In the genomic region with DNA sequence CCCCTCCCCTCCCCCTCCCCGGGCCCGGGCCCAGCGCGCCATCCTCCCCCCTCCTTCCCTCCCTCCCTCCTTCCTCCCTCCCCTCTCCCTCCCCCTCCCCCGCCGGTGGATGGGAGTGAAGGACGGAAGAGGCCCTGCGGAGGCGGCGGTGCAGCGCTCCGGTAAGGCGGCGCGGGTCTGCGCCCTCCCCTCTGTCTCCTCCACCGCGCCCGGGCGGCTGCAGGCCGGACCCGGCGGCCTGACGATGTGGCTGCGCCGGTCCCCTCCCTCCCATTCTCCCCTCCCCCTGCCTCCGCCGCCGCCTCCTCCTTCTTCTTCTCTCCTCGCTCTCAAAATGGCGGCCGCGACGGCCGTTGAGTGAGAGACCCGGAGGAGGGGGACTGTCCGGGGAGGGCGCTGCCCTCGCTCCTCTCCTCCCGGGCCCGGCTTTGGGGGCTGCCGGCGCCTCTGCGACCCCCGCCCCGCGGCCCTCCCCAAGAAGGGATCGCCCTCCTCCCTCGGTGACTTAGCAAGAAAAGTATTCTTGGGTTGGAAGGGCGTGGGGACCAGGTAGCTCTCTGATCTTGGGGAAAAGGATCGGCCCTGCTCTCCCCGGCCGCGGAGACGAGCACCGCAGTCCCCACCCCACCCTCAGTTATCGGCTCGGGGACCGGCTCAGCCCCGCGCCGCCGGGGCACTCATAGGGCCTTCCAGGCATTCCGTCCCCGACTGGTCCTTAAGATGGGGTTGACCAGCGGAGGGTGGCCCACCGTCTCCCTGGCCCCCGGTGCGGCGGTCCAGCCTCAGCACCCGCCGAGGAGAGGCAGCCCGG, we compare ENCODE assay signal across 8 cellular contexts. TPM values are rescaled to one million over a fixed set of nuclear protein-coding genes. Genes with fewer than 3 reads are reported as not detected.
DNase-seq lines count a peak whose midpoint lies in the region; ATAC-seq and TF ChIP-seq lines count a peak whose summit lies in the region.

No MANE protein-coding gene starts in this region.

- H3K27ac ChIP-seq in colonic mucosa: peak overlapping the region; percentile 98

- H3K27me3 Mint-ChIP-seq in activated CD4-positive, alpha-beta T cell treated with anti-CD3 and anti-CD28 coated beads, Interleukin-2, amount 10 ng/mL, durations not matched to agents 24 days and 14 days: no peaks in the 10 kb centered on the region

- intact Hi-C loops in activated CD4-positive, alpha-beta T cell treated with anti-CD3 and anti-CD28 coated beads, Interleukin-2, amount 10 ng/mL, durations not matched to agents 24 days and 14 days (cut with micrococcal nuclease): loop anchor here (1.0 to 5.0 kb wide), 4 partner anchors 81 to 192 kb away; partner anchors contain the start of genes CLUH, METTL16 and MNT
- intact Hi-C loops in colonic mucosa (cut with DNase I): no loop called here

- TF ChIP-seq CTCF in colonic mucosa (IDR thresholded peaks at IDR 0.05): no peak

- no peaks in the 10 kb centered on the region for H3K9me3 Mint-ChIP-seq in activated CD4-positive, alpha-beta T cell treated with anti-CD3 and anti-CD28 coated beads, Interleukin-2, amount 10 ng/mL, durations not matched to agents 24 days and 14 days

- H3K27ac Mint-ChIP-seq in activated CD4-positive, alpha-beta T cell treated with anti-CD3 and anti-CD28 coated beads, Interleukin-2, amount 10 ng/mL, durations not matched to agents 24 days and 14 days: peak overlapping the region; percentile 92

- peak; percentile 52 for DNase-seq in SIG-M5 treated with dmso at 0.1 percent for 504 hours (lab: John Stamatoyannopoulos, UW; ENCODE audit: unreplicated experiment)
- DNase-seq in SIG-M5 (lab: John Stamatoyannopoulos, UW): no peak
- DNase-seq in NCI-H446 (lab: John Stamatoyannopoulos, UW): peak; percentile 71 to 80
- DNase-seq in activated CD4-positive, alpha-beta T cell treated with anti-CD3 and anti-CD28 coated beads, Interleukin-2, amount 10 ng/mL, durations not matched to agents 24 days and 14 days: peak; percentile 93
- peak; percentile 84 for DNase-seq in colonic mucosa
- DNase-seq in left lobe of liver (ENCODE audit: low spot score): peak; percentile 80
- peak; percentile 72 for DNase-seq in stimulated activated CD4-positive, alpha-beta T cell treated with anti-CD3 and anti-CD28 coated beads, Interleukin-2, amount 100 ng/mL, for 4 hours (ENCODE audit: low read depth)

- no peaks in the 10 kb centered on the region for H3K27me3 ChIP-seq in colonic mucosa

- no peaks in the 10 kb centered on the region for H3K36me3 ChIP-seq in colonic mucosa

- ATAC-seq in HG03060 (IDR thresholded peaks at IDR 0.05; ENCODE audit: low read depth, unreplicated experiment) (peak; percentile 13), left lobe of liver (peak; percentile 83)

- H3K4me3 Mint-ChIP-seq in activated CD4-positive, alpha-beta T cell treated with anti-CD3 and anti-CD28 coated beads, Interleukin-2, amount 10 ng/mL, durations not matched to agents 24 days and 14 days: peak overlapping the region; percentile 90

- peak overlapping the region; percentile 93 for H3K4me3 ChIP-seq in colonic mucosa

- H3K36me3 Mint-ChIP-seq in activated CD4-positive, alpha-beta T cell treated with anti-CD3 and anti-CD28 coated beads, Interleukin-2, amount 10 ng/mL, durations not matched to agents 24 days and 14 days (ENCODE audit: low read depth): peaks cover 15% of the 10 kb centered on the region

- peaks cover 13% of the 10 kb centered on the region for H3K4me1 ChIP-seq in colonic mucosa

- peaks cover 34% of the 10 kb centered on the region for H3K4me1 Mint-ChIP-seq in activated CD4-positive, alpha-beta T cell treated with anti-CD3 and anti-CD28 coated beads, Interleukin-2, amount 10 ng/mL, durations not matched to agents 24 days and 14 days

- peak overlapping the region; percentile 94 to 97 for H3K9ac ChIP-seq in colonic mucosa (ENCODE audit: low read depth in 2 of 2, low read length in 2 of 2)

- H3K9me3 ChIP-seq in colonic mucosa: no peaks in the 10 kb centered on the region

RNA-seq across cellular contexts. Expression of gene PAFAH1B1, which starts 0.6 kb away (rescaled TPM):
- total RNA-seq in activated CD4-positive, alpha-beta T cell treated with anti-CD3 and anti-CD28 coated beads, Interleukin-2, amount 10 ng/mL, durations not matched to agents 24 days and 14 days: 166 and 170 TPM in 2 replicates
- total RNA-seq in colonic mucosa (100 to 1,000 TPM; 102 to 155 TPM), left lobe of liver (34.5 TPM)
